In genomic region chrX:152959626-152960025, GRCh38 we compare ENCODE assay signal across 17 cellular contexts. TPM values are rescaled to one million over a fixed set of nuclear protein-coding genes. Genes with fewer than 3 reads are reported as not detected.
"Had no signal": no experiment of that assay in that cellular context is flagged by ENCODE, and none has a peak within 500 bp of the region (broad histone marks: within the 10 kb centered on the region; RNA-seq: fewer than 3 reads in every experiment).

No MANE protein-coding gene starts in this region.

- H3K9me3 ChIP-seq: heart left ventricle, left lung, stomach, thoracic aorta had no signal

- H3K27me3 ChIP-seq: left lung, stomach had no signal

- H3K27ac Mint-ChIP-seq: endodermal cell had no signal

- H3K9me3 Mint-ChIP-seq: activated CD4-positive, alpha-beta memory T cell treated with anti-CD3 and anti-CD28 coated beads, Interleukin-2, amount 10 ng/mL, durations not matched to agents 7 days and 5 days; activated naive CD4-positive, alpha-beta T cell treated with anti-CD3 and anti-CD28 coated beads, Interleukin-2, amount 50 U/mL, for 24 hours; activated T-helper 1 cell treated with anti-CD3 and anti-CD28 coated beads, Interleukin-12 subunit alpha, Interleukin-12 subunit beta, Interleukin-2, Interleukin-4 antibody, amounts not matched to agents 30 ng/mL and 10 ng/mL and 1 ng/mL, durations not matched to agents 14 hours and 24 hours and 36 hours; memory B cell had no signal

- H3K27me3 Mint-ChIP-seq: activated CD4-positive, alpha-beta memory T cell treated with anti-CD3 and anti-CD28 coated beads, Interleukin-2, amount 10 ng/mL, durations not matched to agents 7 days and 5 days; activated naive CD4-positive, alpha-beta T cell treated with anti-CD3 and anti-CD28 coated beads, Interleukin-2, amount 50 U/mL, for 24 hours; memory B cell had no signal

- H3K27ac ChIP-seq: thoracic aorta had no signal

- H3K36me3 ChIP-seq: heart left ventricle, left lung, stomach, thoracic aorta had no signal

- H3K4me3 Mint-ChIP-seq: activated CD4-positive, alpha-beta memory T cell treated with anti-CD3 and anti-CD28 coated beads, Interleukin-2, amount 10 ng/mL, durations not matched to agents 7 days and 5 days; activated naive CD4-positive, alpha-beta T cell treated with anti-CD3 and anti-CD28 coated beads, Interleukin-2, amount 50 U/mL, for 24 hours; activated T-helper 1 cell treated with anti-CD3 and anti-CD28 coated beads, Interleukin-12 subunit alpha, Interleukin-12 subunit beta, Interleukin-2, Interleukin-4 antibody, amounts not matched to agents 30 ng/mL and 10 ng/mL and 1 ng/mL, durations not matched to agents 14 hours and 24 hours and 36 hours; memory B cell had no signal

- H3K4me3 ChIP-seq: stomach, thoracic aorta had no signal

- DNase-seq: activated CD4-positive, alpha-beta memory T cell treated with anti-CD3 and anti-CD28 coated beads, Interleukin-2, amount 10 ng/mL, durations not matched to agents 7 days and 5 days; foreskin melanocyte; heart left ventricle; left lung; stimulated activated CD4-positive, alpha-beta T cell treated with anti-CD3 and anti-CD28 coated beads, Interleukin-4, amount 100 ng/mL, for 24 hours; stomach had no signal

RNA-seq across cellular contexts. Expression of gene PNMA5, which starts 34.3 kb away (rescaled TPM):
- total RNA-seq: activated T-helper 1 cell treated with anti-CD3 and anti-CD28 coated beads, Interleukin-12 subunit alpha, Interleukin-12 subunit beta, Interleukin-2, Interleukin-4 antibody, amounts not matched to agents 30 ng/mL and 10 ng/mL and 1 ng/mL, durations not matched to agents 14 hours and 24 hours and 36 hours; dermis microvascular lymphatic vessel endothelial cell; esophagus mucosa; heart left ventricle; left lung; osteocyte; pulmonary artery endothelial cell; sciatic nerve; stomach; thoracic aorta; urinary bladder had no signal
- polyA plus RNA-seq: heart left ventricle had no signal
